Comparison of ENCODE assay signal across 27 cellular contexts in the genomic region with DNA sequence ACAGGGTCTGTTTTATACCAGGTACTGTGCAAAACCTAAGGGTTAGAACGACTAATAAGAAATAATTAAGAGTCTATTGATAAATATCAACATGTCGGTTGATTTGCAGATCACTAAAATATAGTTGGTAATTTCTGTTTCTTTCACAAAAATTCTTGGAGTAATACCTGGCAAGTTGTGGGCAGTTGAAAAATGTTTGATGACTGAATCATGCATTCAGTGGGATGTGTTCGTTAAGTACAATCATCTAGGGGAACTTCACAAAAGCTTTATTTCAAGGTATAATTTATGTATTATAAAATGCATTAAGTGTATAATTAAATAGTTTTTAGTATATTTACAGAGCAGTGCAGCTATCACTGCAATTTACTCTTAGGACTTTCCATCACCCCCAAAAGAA.
"Had no signal": no experiment of that assay in that cellular context is flagged by ENCODE, and none has a peak within 500 bp of the region (broad histone marks: within the 10 kb centered on the region; RNA-seq: fewer than 3 reads in every experiment).

No MANE protein-coding gene starts in this region.

- ATAC-seq: activated CD4-positive, alpha-beta T cell treated with anti-CD3 and anti-CD28 coated beads for 36 hours; activated CD8-positive, alpha-beta T cell treated with anti-CD3 and anti-CD28 coated beads for 36 hours; activated T-cell treated with anti-CD3 and anti-CD28 coated beads, Interleukin-2, amount 50 U/mL, for 72 hours; body of pancreas; K562; PC-3; T-cell had no signal

- DNase-seq: activated CD4-positive, alpha-beta T cell treated with anti-CD3 and anti-CD28 coated beads for 36 hours; activated CD4-positive, alpha-beta T cell treated with anti-CD3 and anti-CD28 coated beads, Interleukin-2, amount 50 U/mL, for 1 hour; activated CD4-positive, CD25-positive, alpha-beta regulatory T cell; activated CD8-positive, alpha-beta memory T cell treated with anti-CD3 and anti-CD28 coated beads, Interleukin-2, amount 50 U/mL, for 4 hours; activated CD8-positive, alpha-beta T cell treated with anti-CD3 and anti-CD28 coated beads for 36 hours; activated gamma-delta T cell treated with Interleukin-2 at 50 U/mL for 16 hours; activated naive CD4-positive, alpha-beta T cell treated with anti-CD3 and anti-CD28 coated beads, Interleukin-2, amount 10 ng/mL, durations not matched to agents 7 days and 5 days; activated naive CD8-positive, alpha-beta T cell treated with anti-CD3 and anti-CD28 coated beads for 36 hours; activated T-cell treated with anti-CD3 and anti-CD28 coated beads, Interleukin-2, amount 50 U/mL, for 72 hours; body of pancreas; Karpas-422; NCI-H146; NCI-H187 treated with DMSO at 0.1 percent for 48 hours; NCI-H2081 treated with DMSO at 0.1 percent for 48 hours; NCI-H446; NCI-H524; PC-3; SIG-M5; T-cell; T-helper 2 cell; T1000 had no signal

- H3K27ac Mint-ChIP-seq: activated CD4-positive, alpha-beta T cell treated with anti-CD3 and anti-CD28 coated beads for 36 hours; activated CD8-positive, alpha-beta T cell treated with anti-CD3 and anti-CD28 coated beads for 36 hours; activated naive CD4-positive, alpha-beta T cell treated with anti-CD3 and anti-CD28 coated beads, Interleukin-2, amount 10 ng/mL, durations not matched to agents 7 days and 5 days; activated naive CD8-positive, alpha-beta T cell treated with anti-CD3 and anti-CD28 coated beads for 36 hours; activated T-cell treated with anti-CD3 and anti-CD28 coated beads, Interleukin-2, amount 50 U/mL, for 72 hours; activated T-helper 2 cell treated with anti-CD3 and anti-CD28 coated beads, Interferon-gamma antibody, Interleukin-2, Interleukin-4, amounts not matched to agents 10 μg/mL and 5 μg/mL and 100 μg/mL, durations not matched to agents 14 hours and 24 hours and 36 hours; T-cell had no signal

- H3K9me3 ChIP-seq: body of pancreas had no signal

- H3K4me1 Mint-ChIP-seq: activated CD4-positive, alpha-beta T cell treated with anti-CD3 and anti-CD28 coated beads for 36 hours; activated naive CD4-positive, alpha-beta T cell treated with anti-CD3 and anti-CD28 coated beads, Interleukin-2, amount 10 ng/mL, durations not matched to agents 7 days and 5 days; activated naive CD8-positive, alpha-beta T cell treated with anti-CD3 and anti-CD28 coated beads for 36 hours; T-cell had no signal

- H3K4me3 Mint-ChIP-seq: activated CD4-positive, alpha-beta T cell treated with anti-CD3 and anti-CD28 coated beads for 36 hours; activated CD8-positive, alpha-beta T cell treated with anti-CD3 and anti-CD28 coated beads for 36 hours; activated naive CD4-positive, alpha-beta T cell treated with anti-CD3 and anti-CD28 coated beads, Interleukin-2, amount 10 ng/mL, durations not matched to agents 7 days and 5 days; activated naive CD8-positive, alpha-beta T cell treated with anti-CD3 and anti-CD28 coated beads for 36 hours; activated T-cell treated with anti-CD3 and anti-CD28 coated beads, Interleukin-2, amount 50 U/mL, for 72 hours; T-cell had no signal

- H3K36me3 ChIP-seq: cardiac muscle cell had no signal

- H3K27ac ChIP-seq: body of pancreas, cardiac muscle cell, SK-N-MC, VCaP had no signal

- H3K9me3 Mint-ChIP-seq: activated CD8-positive, alpha-beta T cell treated with anti-CD3 and anti-CD28 coated beads for 36 hours; activated naive CD4-positive, alpha-beta T cell treated with anti-CD3 and anti-CD28 coated beads, Interleukin-2, amount 10 ng/mL, durations not matched to agents 7 days and 5 days; activated naive CD8-positive, alpha-beta T cell treated with anti-CD3 and anti-CD28 coated beads for 36 hours; activated T-cell treated with anti-CD3 and anti-CD28 coated beads, Interleukin-2, amount 50 U/mL, for 72 hours; activated T-helper 2 cell treated with anti-CD3 and anti-CD28 coated beads, Interferon-gamma antibody, Interleukin-2, Interleukin-4, amounts not matched to agents 10 μg/mL and 5 μg/mL and 100 μg/mL, durations not matched to agents 14 hours and 24 hours and 36 hours; T-cell had no signal

- H3K36me3 Mint-ChIP-seq: activated naive CD4-positive, alpha-beta T cell treated with anti-CD3 and anti-CD28 coated beads, Interleukin-2, amount 10 ng/mL, durations not matched to agents 7 days and 5 days; activated naive CD8-positive, alpha-beta T cell treated with anti-CD3 and anti-CD28 coated beads for 36 hours; T-cell had no signal

- FAIRE-seq: K562, TTC549 had no signal

- H3K4me1 ChIP-seq: body of pancreas had no signal

- H3K27me3 ChIP-seq: body of pancreas, cardiac muscle cell had no signal

- H3K4me3 ChIP-seq: body of pancreas, cardiac muscle cell, K562, SK-N-MC had no signal
